Comparison of ENCODE assay signal across 8 cellular contexts in the genomic region with DNA sequence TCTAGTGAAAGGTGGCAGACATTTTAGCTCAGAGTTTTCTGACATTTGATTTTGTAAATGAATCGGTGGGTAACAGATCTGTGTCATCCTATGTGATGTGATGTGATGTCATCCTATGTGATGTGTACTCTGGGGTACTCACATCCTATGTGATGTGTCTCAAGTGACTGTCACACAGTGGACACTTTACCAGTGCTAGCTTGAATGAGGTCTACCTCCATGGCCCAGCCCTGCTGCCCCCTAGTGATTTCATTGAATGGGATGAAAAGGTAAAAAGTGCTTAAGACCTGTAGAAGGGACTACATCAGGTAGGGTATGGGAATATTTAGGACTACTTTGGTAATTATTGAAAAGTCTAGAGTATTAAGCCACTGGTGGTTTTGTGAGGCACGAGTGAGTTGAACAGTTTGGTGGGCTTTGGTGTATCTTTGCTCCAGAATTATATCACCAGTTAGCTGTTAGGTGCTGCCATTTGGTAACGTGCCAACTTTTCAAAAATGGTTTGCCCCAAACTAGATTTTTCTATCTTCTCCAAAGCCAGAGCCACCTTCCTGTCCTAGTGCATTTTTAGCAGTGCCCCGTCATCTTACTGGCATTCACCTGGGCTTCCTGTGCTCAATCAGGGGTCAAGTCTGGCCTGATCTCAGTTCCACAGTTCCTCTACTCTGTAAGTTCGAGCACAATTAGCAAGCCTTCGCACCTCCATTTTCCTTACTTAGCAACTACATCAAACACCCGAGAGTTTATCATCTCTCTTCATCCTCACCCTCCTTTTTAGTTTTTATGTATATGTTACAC. TPM values are rescaled to one million over a fixed set of nuclear protein-coding genes. Genes with fewer than 3 reads are reported as not detected.
DNase-seq lines count a peak whose midpoint lies in the region; ATAC-seq, FAIRE-seq and TF ChIP-seq lines count a peak whose summit lies in the region.

No MANE protein-coding gene starts in this region.

- DNase-seq in NCI-H146 (lab: John Stamatoyannopoulos, UW): peak; percentile 4
- no peak for DNase-seq in NCI-H146 treated with DMSO at 0.1 percent for 48 hours (lab: John Stamatoyannopoulos, UW; ENCODE audit: unreplicated experiment)
- peak; percentile 54 for DNase-seq in NB4 (ENCODE audit: low read depth)
- DNase-seq in breast epithelium (ENCODE audit: low spot score in 2 of 2): no peak
- DNase-seq in pancreas: no peak
- no peak for DNase-seq in CD1c-positive myeloid dendritic cell (ENCODE audit: extremely low spot score)

- H3K4me1 ChIP-seq in breast epithelium (peaks cover 12 to 22% of the 10 kb centered on the region in 2 donors), pancreas (peaks cover 54 to 66% (median 59%) of the 10 kb centered on the region in 3 donors)

- 48 to 52% methylated on average over 7 of the region's 7 CpGs for WGBS in pancreas, 2 donors

- H3K27me3 ChIP-seq in breast epithelium (no peaks in the 10 kb centered on the region), pancreas (no peaks in the 10 kb centered on the region)

- H3K36me3 ChIP-seq in breast epithelium (no peaks in the 10 kb centered on the region), pancreas (peaks cover 0 to 8% (median 2%) of the 10 kb centered on the region in 3 donors)

- FAIRE-seq in pancreas (lab: Jason Lieb, UNC): no peak

- H3K9me3 ChIP-seq in breast epithelium (no peaks in the 10 kb centered on the region), pancreas (no peaks in the 10 kb centered on the region)

- no peak overlapping the region for H3K4me3 ChIP-seq in NB4 (ENCODE audit: low read depth, low read length)
- no peak overlapping the region for H3K4me3 ChIP-seq in breast epithelium
- H3K4me3 ChIP-seq in pancreas: no peak overlapping the region

- intact Hi-C loops in breast epithelium (cut with DNase I; ENCODE audit: low total_unique reads) (no loop called here), pancreas (cut with DNase I) (loop anchor here in 1 of 3 donors (10.0 kb wide), 1 partner anchor 119 kb away; no protein-coding TSS in a partner anchor)

- H3K27ac ChIP-seq in breast epithelium: peak overlapping the region; percentile 23 to 33
- H3K27ac ChIP-seq in pancreas: peak overlapping the region in 1 of 4 donors; percentile 25

- TF ChIP-seq CTCF in NB4 (IDR thresholded peaks at IDR 0.05; ENCODE audit: low read depth, low read length) (peak; percentile 65), breast epithelium (IDR thresholded peaks at IDR 0.05) (no peak), pancreas (IDR thresholded peaks at IDR 0.05) (no peak)

- ATAC-seq in pancreas (peak in 3 of 4 donors; percentile 11 to 47 (median 19)), HG02588 (IDR thresholded peaks at IDR 0.05; ENCODE audit: unreplicated experiment) (no peak), HG02763 (IDR thresholded peaks at IDR 0.05; ENCODE audit: unreplicated experiment) (no peak)

- no peak for TF ChIP-seq POLR2A in NB4 (IDR thresholded peaks at IDR 0.05; ENCODE audit: extremely low read depth, insufficient read length)
- TF ChIP-seq POLR2A in breast epithelium (IDR thresholded peaks at IDR 0.05): no peak

RNA-seq across cellular contexts. Expression of a gene that starts 9.7 kb away (rescaled TPM):
- total RNA-seq in breast epithelium: 100 to 1,000 TPM; 199 to 256 (median 238) TPM
- total RNA-seq in pancreas: 100 to 1,000 TPM; 128 to 195 (median 135) TPM
- polyA plus RNA-seq in pancreas: 100 to 1,000 TPM in 1 of 2 donors, 10 to 100 TPM in 1; 73.0 to 107 TPM

RNA-seq across cellular contexts. Expression of a gene that starts 26.0 kb away (rescaled TPM):
- total RNA-seq in breast epithelium: 1 to 10 TPM; 6.9 to 9.4 (median 7.7) TPM
- 10 to 100 TPM in 1 of 6 donors, 1 to 10 TPM in 4, under 1 TPM in 1; 0.65 to 14.3 (median 2.7) TPM for total RNA-seq in pancreas
- 10 to 100 TPM in 1 of 2 donors, 1 to 10 TPM in 1; 4.6 to 17.5 TPM for polyA plus RNA-seq in pancreas

Comparison
In these comparisons a context has a peak if more than half of its experiments do, and no peak if none do; other contexts are left out.
1. DNase-seq: peak in NCI-H146 (single experiment) and NB4 (single experiment); none in NCI-H146 treated with DMSO at 0.1 percent for 48 hours (single experiment), breast epithelium (0 of 2), pancreas (0 of 6) and CD1c-positive myeloid dendritic cell (single experiment).
2. ATAC-seq: peak in pancreas (3 of 4); none in HG02588 (single experiment) and HG02763 (single experiment).